Comparison of ENCODE assay signal across 19 cellular contexts in the genomic region with DNA sequence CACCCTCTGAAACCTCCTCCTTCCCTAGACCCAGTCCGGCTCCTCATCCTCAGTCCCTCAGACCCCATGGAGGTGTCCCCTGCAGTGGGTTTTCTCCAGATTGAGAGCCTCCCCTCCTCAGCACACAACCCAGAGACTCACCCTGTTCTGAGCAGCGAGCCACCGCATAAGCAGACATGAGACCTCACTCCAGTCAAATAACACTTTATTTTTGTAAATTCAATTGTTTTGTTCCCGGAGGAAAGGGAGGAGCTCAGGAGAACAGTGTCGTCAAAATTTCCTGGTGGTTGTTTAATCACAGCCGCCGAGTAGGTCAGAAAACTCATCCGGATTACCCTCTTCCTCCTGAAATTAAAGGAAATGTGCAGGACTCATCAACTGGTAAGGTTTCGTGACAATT. TPM values are rescaled to one million over a fixed set of nuclear protein-coding genes. Genes with fewer than 3 reads are reported as not detected.
DNase-seq lines count a peak whose midpoint lies in the region; ATAC-seq, FAIRE-seq and TF ChIP-seq lines count a peak whose summit lies in the region.
"Had no signal": no experiment of that assay in that cellular context is flagged by ENCODE, and none has a peak within 500 bp of the region (broad histone marks: within the 10 kb centered on the region; RNA-seq: fewer than 3 reads in every experiment).

No MANE protein-coding gene starts in this region.

- H3K9me3 ChIP-seq in left ventricle myocardium inferior (replicated peaks) (peaks cover 6% of the 10 kb centered on the region), kidney (ENCODE audit: control insufficient read depth in 1 of 2, low read length in 2 of 2) (no peaks in the 10 kb centered on the region), skeletal muscle tissue (ENCODE audit: control insufficient read depth in 3 of 3, low read length in 3 of 3) (peaks cover 3% of the 10 kb centered on the region in 3 donors)
- H3K9me3 ChIP-seq: mucosa of descending colon, neutrophil had no signal

- H3K4me3 Mint-ChIP-seq in naive thymus-derived CD8-positive, alpha-beta T cell: no peak overlapping the region
- H3K4me3 Mint-ChIP-seq: activated CD8-positive, alpha-beta T cell treated with anti-CD3 and anti-CD28 coated beads, Interleukin-2, amount 10 ng/mL, durations not matched to agents 7 days and 5 days; activated naive CD4-positive, alpha-beta T cell treated with anti-CD3 and anti-CD28 coated beads, Interleukin-2, amount 50 U/mL, for 24 hours; activated T-cell treated with anti-CD3 and anti-CD28 coated beads, Interleukin-2, amount 50 U/mL, for 4 hours had no signal

- H3K9ac ChIP-seq in kidney (ENCODE audit: low read length in 2 of 2): peak overlapping the region in 1 of 2 donors; percentile 62
- H3K9ac ChIP-seq in skeletal muscle tissue (ENCODE audit: low read depth in 1 of 3, low read length in 3 of 3): peak overlapping the region; percentile 54 to 70 (median 62)

- H3K4me3 ChIP-seq in left ventricle myocardium inferior: peak overlapping the region; percentile 66
- H3K4me3 ChIP-seq in kidney (ENCODE audit: low read length in 2 of 2): peak overlapping the region; percentile 39 to 56
- peak overlapping the region; percentile 34 to 54 (median 45) for H3K4me3 ChIP-seq in skeletal muscle tissue (ENCODE audit: low read length in 3 of 3)
- H3K4me3 ChIP-seq: mucosa of descending colon had no signal

- peaks cover 40% of the 10 kb centered on the region for H3K27me3 ChIP-seq in left ventricle myocardium inferior (ENCODE audit: low read depth)
- peaks cover 7 to 11% (median 9%) of the 10 kb centered on the region in 3 donors for H3K27me3 ChIP-seq in skeletal muscle tissue (ENCODE audit: control insufficient read depth in 3 of 3, insufficient read depth in 3 of 3, low read length in 3 of 3)

- H3K4me1 Mint-ChIP-seq in naive thymus-derived CD8-positive, alpha-beta T cell: peaks cover 0 to 3% (median 0%) of the 10 kb centered on the region in 4 donors

- peaks cover 0 to 14% (median 2%) of the 10 kb centered on the region in 9 donors for H3K9me3 Mint-ChIP-seq in naive thymus-derived CD8-positive, alpha-beta T cell
- H3K9me3 Mint-ChIP-seq: activated T-cell treated with anti-CD3 and anti-CD28 coated beads, Interleukin-2, amount 50 U/mL, for 4 hours had no signal

- peaks cover 32% of the 10 kb centered on the region for H3K4me1 ChIP-seq in left ventricle myocardium inferior
- peaks cover 0 to 2% of the 10 kb centered on the region in 2 donors for H3K4me1 ChIP-seq in kidney (ENCODE audit: control insufficient read depth in 1 of 2, insufficient read depth in 1 of 2, low read depth in 1 of 2, low read length in 2 of 2)
- H3K4me1 ChIP-seq in skeletal muscle tissue (ENCODE audit: control insufficient read depth in 3 of 3, insufficient read depth in 3 of 3, low read length in 3 of 3): no peaks in the 10 kb centered on the region

- ATAC-seq in Right ventricle myocardium inferior: no peak
- ATAC-seq in naive thymus-derived CD8-positive, alpha-beta T cell: no peak
- ATAC-seq in HG03159 (IDR thresholded peaks at IDR 0.05; ENCODE audit: unreplicated experiment): no peak
- ATAC-seq: activated CD8-positive, alpha-beta T cell treated with anti-CD3 and anti-CD28 coated beads, Interleukin-2, amount 10 ng/mL, durations not matched to agents 7 days and 5 days; activated T-cell treated with anti-CD3 and anti-CD28 coated beads, Interleukin-2, amount 50 U/mL, for 4 hours; mucosa of descending colon had no signal

- H3K27me3 Mint-ChIP-seq in naive thymus-derived CD8-positive, alpha-beta T cell: peaks cover 28 to 71% (median 44%) of the 10 kb centered on the region in 5 donors

- no peak for FAIRE-seq in kidney (lab: Jason Lieb, UNC)
- FAIRE-seq: keratinocyte had no signal

- H3K27ac ChIP-seq in left ventricle myocardium inferior (replicated peaks) (peak overlapping the region; percentile 89), kidney (ENCODE audit: low read depth in 2 of 2, low read length in 2 of 2) (peak overlapping the region; percentile 77 to 91), skeletal muscle tissue (ENCODE audit: low read depth, low read length) (peak overlapping the region; percentile 83)
- H3K27ac ChIP-seq: neutrophil had no signal

- no peaks in the 10 kb centered on the region for H3K36me3 Mint-ChIP-seq in naive thymus-derived CD8-positive, alpha-beta T cell
- H3K36me3 Mint-ChIP-seq: activated naive CD4-positive, alpha-beta T cell treated with anti-CD3 and anti-CD28 coated beads, Interleukin-2, amount 50 U/mL, for 24 hours; CD14-positive monocyte had no signal

- no peak for DNase-seq in left ventricle myocardium inferior
- DNase-seq in Right ventricle myocardium inferior (ENCODE audit: missing footprints): no peak
- no peak for DNase-seq in kidney
- DNase-seq in naive thymus-derived CD8-positive, alpha-beta T cell: no peak
- DNase-seq in KG1 (lab: John Stamatoyannopoulos, UW): no peak
- DNase-seq in NCI-H2081 treated with DMSO at 0.1 percent for 48 hours (lab: John Stamatoyannopoulos, UW): no peak
- DNase-seq: ACHN; activated CD8-positive, alpha-beta T cell treated with anti-CD3 and anti-CD28 coated beads, Interleukin-2, amount 10 ng/mL, durations not matched to agents 7 days and 5 days; activated T-cell treated with anti-CD3 and anti-CD28 coated beads, Interleukin-2, amount 50 U/mL, for 4 hours; mucosa of descending colon; NCI-H1436 treated with DMSO at 0.1 percent for 48 hours; NCI-H774; stimulated activated CD4-positive, alpha-beta T cell treated with anti-CD3 and anti-CD28 coated beads, Interleukin-1b, Interleukin-23, amount 100 ng/mL, for 48 hours had no signal

- TF ChIP-seq CTCF in left ventricle myocardium inferior (IDR thresholded peaks at IDR 0.05; ENCODE audit: borderline replicate concordance): no peak
- no peak for TF ChIP-seq CTCF in kidney (IDR thresholded peaks at IDR 0.05; ENCODE audit: borderline replicate concordance, extremely low read depth, insufficient read depth)

- no peak overlapping the region for H3K27ac Mint-ChIP-seq in naive thymus-derived CD8-positive, alpha-beta T cell
- H3K27ac Mint-ChIP-seq: activated CD8-positive, alpha-beta T cell treated with anti-CD3 and anti-CD28 coated beads, Interleukin-2, amount 10 ng/mL, durations not matched to agents 7 days and 5 days; activated naive CD4-positive, alpha-beta T cell treated with anti-CD3 and anti-CD28 coated beads, Interleukin-2, amount 50 U/mL, for 24 hours had no signal

- POLR2A ChIA-PET in naive thymus-derived CD8-positive, alpha-beta T cell (lab: Charles Lee): no interaction called here

- intact Hi-C loops in left ventricle myocardium inferior (cut with micrococcal nuclease) (no loop called here), Right ventricle myocardium inferior (cut with DNase I) (loop anchor here (1.0 kb wide), 1 partner anchor 31 kb away; no protein-coding TSS in a partner anchor), kidney (cut with DNase I) (no loop called here)

- H3K36me3 ChIP-seq in left ventricle myocardium inferior (no peaks in the 10 kb centered on the region), kidney (ENCODE audit: control insufficient read depth in 1 of 2, insufficient read depth in 2 of 2, low read length in 2 of 2) (no peaks in the 10 kb centered on the region), skeletal muscle tissue (ENCODE audit: control insufficient read depth in 3 of 3, insufficient read depth in 3 of 3, low read length in 3 of 3) (no peaks in the 10 kb centered on the region)
- H3K36me3 ChIP-seq: neutrophil had no signal

RNA-seq across cellular contexts. Expression of a gene that starts 57.5 kb away (rescaled TPM):
- total RNA-seq in left ventricle myocardium inferior (not detected), Right ventricle myocardium inferior (not detected), kidney (not detected), skeletal muscle tissue (not detected)
- polyA plus RNA-seq in kidney (ENCODE audit: insufficient read depth, low read depth, low replicate concordance): 23.1 TPM
- not detected for total RNA-seq in naive thymus-derived CD8-positive, alpha-beta T cell
- polyA plus RNA-seq in naive thymus-derived CD8-positive, alpha-beta T cell: not detected
- total RNA-seq: activated CD8-positive, alpha-beta T cell treated with anti-CD3 and anti-CD28 coated beads, Interleukin-2, amount 10 ng/mL, durations not matched to agents 7 days and 5 days; activated T-cell treated with anti-CD3 and anti-CD28 coated beads, Interleukin-2, amount 50 U/mL, for 4 hours; mucosa of descending colon had no signal
- polyA plus RNA-seq: CD14-positive monocyte, keratinocyte had no signal
